15 cellular contexts compared by ENCODE assay signal in genomic region chr1:42784547-42784945, GRCh38. TPM values are rescaled to one million over a fixed set of nuclear protein-coding genes. Genes with fewer than 3 reads are reported as not detected.
DNase-seq lines count a peak whose midpoint lies in the region; ATAC-seq and TF ChIP-seq lines count a peak whose summit lies in the region.
"Had no signal": no experiment of that assay in that cellular context is flagged by ENCODE, and none has a peak within 500 bp of the region (broad histone marks: within the 10 kb centered on the region; RNA-seq: fewer than 3 reads in every experiment).

No MANE protein-coding gene starts in this region.

- DNase-seq in heart right ventricle (no peak), Right ventricle myocardium inferior (ENCODE audit: missing footprints) (no peak), dorsolateral prefrontal cortex (no peak), uterus (no peak), G401 (ENCODE audit: low spot score) (no peak), NCI-H2029 (lab: John Stamatoyannopoulos, UW) (no peak)
- peak in 1 of 10 donors; percentile 63 for DNase-seq in naive thymus-derived CD8-positive, alpha-beta T cell
- no peak for DNase-seq in effector CD8-positive, alpha-beta T cell (lab: John Stamatoyannopoulos, UW)
- DNase-seq: activated CD8-positive, alpha-beta memory T cell treated with anti-CD3 and anti-CD28 coated beads for 24 hours; foreskin melanocyte; Karpas-422; NCI-H1417; NCI-H226; SJCRH30 had no signal

- H3K4me1 Mint-ChIP-seq in naive thymus-derived CD8-positive, alpha-beta T cell, result peaks cover 17 to 29% (median 26%) of the 10 kb centered on the region in 4 donors

- no peaks in the 10 kb centered on the region for H3K27me3 Mint-ChIP-seq in naive thymus-derived CD8-positive, alpha-beta T cell

- H3K4me1 ChIP-seq in heart right ventricle, result peaks cover 4 to 20% (median 14%) of the 10 kb centered on the region in 9 donors
- H3K4me1 ChIP-seq in uterus, result no peaks in the 10 kb centered on the region
- H3K4me1 ChIP-seq: SJCRH30 had no signal

- H3K4me3 ChIP-seq in heart right ventricle (peak overlapping the region in 7 of 10 donors; percentile 41 to 64 (median 49)), dorsolateral prefrontal cortex (peak overlapping the region in 36 of 59 donors; percentile 41 to 72 (median 60)), uterus (peak overlapping the region; percentile 35)
- H3K4me3 ChIP-seq: SJCRH30 had no signal

- H3K27ac Mint-ChIP-seq in naive thymus-derived CD8-positive, alpha-beta T cell, result peak overlapping the region in 7 of 10 donors; percentile 4 to 88 (median 75)

- TF ChIP-seq CTCF in heart right ventricle (IDR thresholded peaks at IDR 0.05) (no peak), dorsolateral prefrontal cortex (IDR thresholded peaks at IDR 0.05 in 54 of 56, conservative IDR thresholded peaks at IDR 0.05 in 2 of 56; ENCODE audit: low read depth in 1 of 56, partially characterized antibody in 56 of 56) (no peak), uterus (IDR thresholded peaks at IDR 0.05) (no peak)

- 83 to 85% methylated on average over 18 of the region's 18 CpGs for WGBS in heart right ventricle, 2 donors

- TF ChIP-seq POLR2A in uterus (IDR thresholded peaks at IDR 0.05), result no peak

- H3K9me3 Mint-ChIP-seq in naive thymus-derived CD8-positive, alpha-beta T cell, result no peaks in the 10 kb centered on the region

- H3K36me3 ChIP-seq in heart right ventricle (peaks cover 0 to 41% (median 8%) of the 10 kb centered on the region in 9 donors), uterus (no peaks in the 10 kb centered on the region)

- POLR2A ChIA-PET in naive thymus-derived CD8-positive, alpha-beta T cell (lab: Charles Lee), result interaction anchor here (0.6 to 1.8 kb wide), 6 partner anchors 18 to 147 kb away, joined by 3 to 12 read pairs (median 5); partner anchors contain the start of genes C1orf50, ERMAP, P3H1 and YBX1

- intact Hi-C loops in heart right ventricle (cut with DNase I) (loop anchor here in 1 of 10 donors (10.0 kb wide), 1 partner anchor 290 kb away; no protein-coding TSS in a partner anchor), Right ventricle myocardium inferior (cut with DNase I) (no loop called here), dorsolateral prefrontal cortex (cut with DNase I) (no loop called here), uterus (cut with DNase I; ENCODE audit: low total_unique reads) (no loop called here)

- H3K27ac ChIP-seq in heart right ventricle (no peak overlapping the region), dorsolateral prefrontal cortex (peak overlapping the region in 1 of 59 donors; percentile 8), uterus (no peak overlapping the region)
- H3K27ac ChIP-seq: SJCRH30 had no signal

- in situ Hi-C loops in G401 (cut with HindIII; ENCODE audit: low sequenced_read_pairs), result no loop called here

- ATAC-seq in heart right ventricle, result peak in 4 of 8 donors; percentile 3 to 39 (median 12)
- no peak for ATAC-seq in Right ventricle myocardium inferior
- ATAC-seq in naive thymus-derived CD8-positive, alpha-beta T cell, result no peak

- H3K4me3 Mint-ChIP-seq in naive thymus-derived CD8-positive, alpha-beta T cell, result peak overlapping the region in 9 of 10 donors; percentile 28 to 92 (median 66)

- peaks cover 0 to 23% (median 5%) of the 10 kb centered on the region in 3 donors for H3K36me3 Mint-ChIP-seq in naive thymus-derived CD8-positive, alpha-beta T cell

- H3K27me3 ChIP-seq in heart right ventricle, result peaks cover 0 to 11% (median 0%) of the 10 kb centered on the region in 7 donors
- no peaks in the 10 kb centered on the region for H3K27me3 ChIP-seq in dorsolateral prefrontal cortex
- H3K27me3 ChIP-seq in uterus, result no peaks in the 10 kb centered on the region
- H3K27me3 ChIP-seq: SJCRH30 had no signal

- H3K9me3 ChIP-seq in heart right ventricle (no peaks in the 10 kb centered on the region), uterus (no peaks in the 10 kb centered on the region)
- H3K9me3 ChIP-seq: SJCRH30 had no signal

RNA-seq across cellular contexts. Expression of gene TMEM269, which starts 0.2 kb away (rescaled TPM):
- total RNA-seq in heart right ventricle (under 1 TPM in 2 of 10 donors, not detected in 8; 0.07 to 0.09 TPM), Right ventricle myocardium inferior (not detected), dorsolateral prefrontal cortex (1 to 10 TPM in 21 of 120 experiments, under 1 TPM in 80, not detected in 19; 0.14 to 2.3 (median 0.55) TPM), uterus (1 to 10 TPM in 1 of 4 donors, under 1 TPM in 1, not detected in 2; 0.07 to 1.1 TPM)
- under 1 TPM in 1 of 2 donors, not detected in 1; 0.01 TPM for polyA plus RNA-seq in heart right ventricle
- 1 to 10 TPM in 1 of 2 experiments, under 1 TPM in 1; 0.49 to 1.0 TPM for total RNA-seq in naive thymus-derived CD8-positive, alpha-beta T cell
- under 1 TPM in 1 of 3 donors, not detected in 2; 0.06 TPM for polyA plus RNA-seq in naive thymus-derived CD8-positive, alpha-beta T cell
- total RNA-seq in G401 (2014; rRNA removed; shearing (Covaris generic)), result 0.80 TPM in 1 of 2 replicates, not detected in the other
- total RNA-seq: mesenteric fat pad had no signal

RNA-seq across cellular contexts. Expression of gene C1orf50, which starts 17.5 kb away (rescaled TPM):
- total RNA-seq in heart right ventricle (10 to 100 TPM in 2 of 10 donors, 1 to 10 TPM in 8; 4.9 to 10.7 (median 8.5) TPM), Right ventricle myocardium inferior (8.7 TPM), dorsolateral prefrontal cortex (10 to 100 TPM in 68 of 120 experiments, 1 to 10 TPM in 52; 5.1 to 19.5 (median 10.6) TPM), uterus (1 to 10 TPM in 2 of 4 donors, under 1 TPM in 1, not detected in 1; 0.26 to 6.7 (median 5.7) TPM)
- 1 to 10 TPM; 4.7 to 5.8 TPM for polyA plus RNA-seq in heart right ventricle
- 10 to 100 TPM; 22.4 to 25.1 TPM for total RNA-seq in naive thymus-derived CD8-positive, alpha-beta T cell
- 1 to 10 TPM; 2.6 to 3.2 (median 3.1) TPM for polyA plus RNA-seq in naive thymus-derived CD8-positive, alpha-beta T cell
- 4.7 and 9.2 TPM in 2 replicates for total RNA-seq in G401 (2014; rRNA removed; shearing (Covaris generic))

RNA-seq across cellular contexts. Expression of gene P3H1, which starts 17.7 kb away (rescaled TPM):
- total RNA-seq in heart right ventricle (10 to 100 TPM in 4 of 10 donors, 1 to 10 TPM in 6; 5.0 to 18.3 (median 7.6) TPM), Right ventricle myocardium inferior (9.3 TPM), dorsolateral prefrontal cortex (10 to 100 TPM; 13.8 to 34.7 (median 21.9) TPM), uterus (100 to 1,000 TPM in 1 of 4 donors, 10 to 100 TPM in 3; 11.5 to 119 (median 34.7) TPM)
- 10 to 100 TPM; 24.2 to 31.4 TPM for polyA plus RNA-seq in heart right ventricle
- total RNA-seq in naive thymus-derived CD8-positive, alpha-beta T cell, result 10 to 100 TPM; 48.4 to 55.2 TPM
- 10 to 100 TPM in 1 of 3 donors, 1 to 10 TPM in 2; 4.3 to 11.1 (median 6.9) TPM for polyA plus RNA-seq in naive thymus-derived CD8-positive, alpha-beta T cell
- total RNA-seq in G401 (2014; rRNA removed; shearing (Covaris generic)), result 27.2 and 32.5 TPM in 2 replicates

RNA-seq across cellular contexts. Expression of gene ERMAP, which starts 32.4 kb away (rescaled TPM):
- total RNA-seq in heart right ventricle, result 1 to 10 TPM; 2.2 to 6.1 (median 5.0) TPM
- polyA plus RNA-seq in heart right ventricle, result 1 to 10 TPM; 1.4 to 4.0 TPM
- total RNA-seq in Right ventricle myocardium inferior, result 2.7 TPM
- 10 to 100 TPM in 64 of 120 experiments, 1 to 10 TPM in 56; 5.9 to 20.1 (median 10.3) TPM for total RNA-seq in dorsolateral prefrontal cortex
- 1 to 10 TPM; 7.4 to 9.4 TPM for total RNA-seq in naive thymus-derived CD8-positive, alpha-beta T cell
- polyA plus RNA-seq in naive thymus-derived CD8-positive, alpha-beta T cell, result 1 to 10 TPM; 1.1 to 2.9 (median 2.7) TPM
- 10 to 100 TPM in 2 of 4 donors, 1 to 10 TPM in 1, under 1 TPM in 1; 0.59 to 16.0 (median 7.6) TPM for total RNA-seq in uterus
- total RNA-seq in G401 (2014; rRNA removed; shearing (Covaris generic)), result 5.3 and 8.1 TPM in 2 replicates

RNA-seq across cellular contexts. Expression of gene SVBP, which starts 32.7 kb away (rescaled TPM):
- total RNA-seq in heart right ventricle (10 to 100 TPM; 11.6 to 19.7 (median 13.8) TPM), Right ventricle myocardium inferior (15.3 TPM), dorsolateral prefrontal cortex (10 to 100 TPM; 12.2 to 34.0 (median 22.7) TPM), uterus (10 to 100 TPM; 13.1 to 27.4 (median 23.1) TPM)
- polyA plus RNA-seq in heart right ventricle, result 10 to 100 TPM; 24.7 to 31.7 TPM
- total RNA-seq in naive thymus-derived CD8-positive, alpha-beta T cell, result 10 to 100 TPM; 20.5 to 22.6 TPM
- 10 to 100 TPM; 36.2 to 54.6 (median 46.0) TPM for polyA plus RNA-seq in naive thymus-derived CD8-positive, alpha-beta T cell
- total RNA-seq in G401 (2014; rRNA removed; shearing (Covaris generic)), result 19.9 and 20.8 TPM in 2 replicates
